In the genomic region with DNA sequence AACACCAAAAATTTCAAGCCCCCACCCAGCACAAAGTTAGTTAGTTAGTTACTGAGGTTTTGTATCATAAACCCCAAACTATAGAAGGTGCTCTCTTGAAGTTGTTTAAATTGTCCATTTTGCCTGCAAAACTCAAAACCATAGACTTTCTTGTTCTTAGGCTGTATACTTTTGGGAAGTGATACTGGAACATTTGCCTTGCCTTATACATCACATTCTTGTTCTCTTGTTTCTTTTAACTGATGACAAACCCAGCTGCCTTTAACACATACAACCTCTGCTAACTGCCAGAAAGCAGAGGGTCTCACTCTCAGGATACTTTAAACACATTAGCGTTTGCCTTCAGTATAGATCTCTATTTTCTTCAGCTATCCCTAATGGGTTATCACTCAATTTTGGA, we compare ENCODE assay signal across 22 cellular contexts.
"Had no signal": no experiment of that assay in that cellular context is flagged by ENCODE, and none has a peak within 500 bp of the region (broad histone marks: within the 10 kb centered on the region; RNA-seq: fewer than 3 reads in every experiment).

No MANE protein-coding gene starts in this region.

- H2AFZ ChIP-seq: parathyroid adenoma had no signal

- H3K9ac ChIP-seq: parathyroid adenoma had no signal

- DNase-seq: effector memory CD8-positive, alpha-beta T cell; gastrocnemius medialis; islet precursor cell; mammary epithelial cell; naive thymus-derived CD4-positive, alpha-beta T cell; nephron progenitor cell; spleen; stimulated activated CD4-positive, alpha-beta T cell treated with anti-CD3 and anti-CD28 coated beads, Interleukin-15, amount 100 ng/mL, for 24 hours; stimulated activated CD4-positive, alpha-beta T cell treated with anti-CD3 and anti-CD28 coated beads, Interleukin-1b, Interleukin-23, amount 100 ng/mL, for 48 hours; stimulated activated CD4-positive, alpha-beta T cell treated with anti-CD3 and anti-CD28 coated beads, Interleukin-4, amount 100 ng/mL, for 24 hours; stimulated activated naive CD4-positive, alpha-beta T cell; stomach; substantia nigra; trophoblast cell had no signal

- H3K4me3 Mint-ChIP-seq: dendritic cell treated with granulocyte-macrophage colony-stimulating factor and Interleukin-4, amounts not matched to agents 40 ng/mL and 50 ng/mL, for 4 days; effector memory CD8-positive, alpha-beta T cell; naive thymus-derived CD4-positive, alpha-beta T cell; nephron progenitor cell had no signal

- H3K27me3 Mint-ChIP-seq: dendritic cell treated with granulocyte-macrophage colony-stimulating factor and Interleukin-4, amounts not matched to agents 40 ng/mL and 50 ng/mL, for 4 days; effector memory CD8-positive, alpha-beta T cell; naive thymus-derived CD4-positive, alpha-beta T cell had no signal

- H3K4me1 ChIP-seq: gastrocnemius medialis, parathyroid adenoma, prostate gland, stomach had no signal

- H3K9me3 Mint-ChIP-seq: dendritic cell treated with granulocyte-macrophage colony-stimulating factor and Interleukin-4, amounts not matched to agents 40 ng/mL and 50 ng/mL, for 4 days had no signal

- H3K27ac Mint-ChIP-seq: dendritic cell treated with granulocyte-macrophage colony-stimulating factor and Interleukin-4, amounts not matched to agents 40 ng/mL and 50 ng/mL, for 4 days; effector memory CD8-positive, alpha-beta T cell; naive thymus-derived CD4-positive, alpha-beta T cell; nephron progenitor cell had no signal

- H3K36me3 ChIP-seq: esophagus muscularis mucosa, gastrocnemius medialis, prostate gland, spleen, stomach, thoracic aorta had no signal

- H3K4me3 ChIP-seq: esophagus muscularis mucosa, gastrocnemius medialis, prostate gland, spleen, stomach, thoracic aorta had no signal

- H3K27me3 ChIP-seq: esophagus muscularis mucosa, gastrocnemius medialis, spleen, stomach had no signal

- H3K27ac ChIP-seq: epithelial cell of prostate, esophagus muscularis mucosa, gastrocnemius medialis, parathyroid adenoma, prostate gland, spleen, stomach, thoracic aorta had no signal

- H3K79me2 ChIP-seq: parathyroid adenoma had no signal

- ATAC-seq: effector memory CD8-positive, alpha-beta T cell; gastrocnemius medialis; left lobe of liver; naive thymus-derived CD4-positive, alpha-beta T cell; sciatic nerve had no signal

- H3K9me3 ChIP-seq: esophagus muscularis mucosa, gastrocnemius medialis, prostate gland, spleen, stomach, thoracic aorta had no signal

- H3K36me3 Mint-ChIP-seq: naive thymus-derived CD4-positive, alpha-beta T cell had no signal
